7 cellular contexts compared by ENCODE assay signal in genomic region chr9:78298046-78298511, GRCh38. TPM values are rescaled to one million over a fixed set of nuclear protein-coding genes. Genes with fewer than 3 reads are reported as not detected.
A peak's percentile ranks its signal among the peaks of the same experiment; 100 is the strongest.
DNase-seq lines count a peak whose midpoint lies in the region; ATAC-seq, FAIRE-seq and TF ChIP-seq lines count a peak whose summit lies in the region.

No MANE protein-coding gene starts in this region.

- H4K20me1 ChIP-seq in K562 (replicated peaks; ENCODE audit: control insufficient read depth, insufficient read depth, low read length), result peaks cover 11% of the 10 kb centered on the region; the same call in 1 of the 2 replicates

- no peak for TF ChIP-seq POLR2A in K562 (conservative IDR thresholded peaks at IDR 0.05)

- no peak for FAIRE-seq in K562 (lab: Jason Lieb, UNC)

- no peaks in the 10 kb centered on the region for H3K27me3 Mint-ChIP-seq in stimulated activated naive CD8-positive, alpha-beta T cell treated with anti-CD3 and anti-CD28 coated beads, Interleukin-15, Interleukin-2, amounts not matched to agents 100 ng/mL and 50 ng/mL, for 24 hours

- ATAC-seq in K562 (peak; percentile 69), GM19455 (IDR thresholded peaks at IDR 0.05; ENCODE audit: unreplicated experiment) (no peak)

- CTCF ChIA-PET in K562 (lab: Yijun Ruan, JAX; ENCODE audit: low intra/inter-chr PET ratio), result no interaction called here

- H3K27ac Mint-ChIP-seq in stimulated activated naive CD8-positive, alpha-beta T cell treated with anti-CD3 and anti-CD28 coated beads, Interleukin-15, Interleukin-2, amounts not matched to agents 100 ng/mL and 50 ng/mL, for 24 hours, result peak overlapping the region; percentile 89

- BruUV-seq in K562 (replicated peaks; lab: Mats Ljungman, UMichigan), result no TSS peak

- H3K36me3 Mint-ChIP-seq in stimulated activated naive CD8-positive, alpha-beta T cell treated with anti-CD3 and anti-CD28 coated beads, Interleukin-15, Interleukin-2, amounts not matched to agents 100 ng/mL and 50 ng/mL, for 24 hours (ENCODE audit: low read depth), result peaks cover 32% of the 10 kb centered on the region

- peaks cover 31% of the 10 kb centered on the region for H3K36me3 ChIP-seq in K562 (ENCODE audit: control insufficient read depth, insufficient read depth, low read length)

- peak; percentile 47 for DNase-seq in GM03348 (ENCODE audit: low spot score)
- peak; percentile 25 for DNase-seq in NCI-H146 (lab: John Stamatoyannopoulos, UW)
- DNase-seq in K562 (ENCODE audit: extremely low read depth in 1 of 4, low spot score in 3 of 4), result peak; percentile 55 to 71 (median 56)
- peak; percentile 9 for DNase-seq in kidney glomerular epithelial cell (lab: John Stamatoyannopoulos, UW)
- DNase-seq in H4 (ENCODE audit: low spot score), result no peak

- intact Hi-C loops in K562 (cut with micrococcal nuclease), result no loop called here

- H3K4me3 ChIP-seq in K562, result peak overlapping the region; percentile 73

- peak overlapping the region; percentile 92 for H2AFZ ChIP-seq in K562 (ENCODE audit: low read depth, low read length)

- H3K4me2 ChIP-seq in K562 (ENCODE audit: insufficient read depth, low read length), result peak overlapping the region; percentile 92

- H3K4me1 ChIP-seq in K562 (replicated peaks in 1 of 2; ENCODE audit: control insufficient read depth in 2 of 2, insufficient read depth in 2 of 2, low read length in 2 of 2), result peaks cover 4 to 15% of the 10 kb centered on the region in 2 experiments; a peak in 4 of 5 replicates

- H3K4me3 Mint-ChIP-seq in stimulated activated naive CD8-positive, alpha-beta T cell treated with anti-CD3 and anti-CD28 coated beads, Interleukin-15, Interleukin-2, amounts not matched to agents 100 ng/mL and 50 ng/mL, for 24 hours, result peak overlapping the region; percentile 91

- in situ Hi-C loops in K562 (cut with MboI), result no loop called here

- H3K9ac ChIP-seq in K562 (ENCODE audit: insufficient read depth in 1 of 2, low read depth in 2 of 2, low read length in 2 of 2), result peak overlapping the region; percentile 66 to 88

- peaks cover 39% of the 10 kb centered on the region for H3K4me1 Mint-ChIP-seq in stimulated activated naive CD8-positive, alpha-beta T cell treated with anti-CD3 and anti-CD28 coated beads, Interleukin-15, Interleukin-2, amounts not matched to agents 100 ng/mL and 50 ng/mL, for 24 hours (ENCODE audit: low read depth)

- peaks cover 36% of the 10 kb centered on the region for H3K79me2 ChIP-seq in K562 (ENCODE audit: control insufficient read depth, insufficient read depth, low read length)

- no peak for TF ChIP-seq CTCF in K562 (IDR thresholded peaks at IDR 0.05 in 2 of 3, conservative IDR thresholded peaks at IDR 0.05 in 1 of 3; ENCODE audit: insufficient read depth in 2 of 3, low read depth in 1 of 3, low read length in 3 of 3)

- TF ChIP-seq RAD21 in K562 (CRISPR knock-in tag; conservative IDR thresholded peaks at IDR 0.05 in 1 of 2, IDR thresholded peaks at IDR 0.05 in 1 of 2), result no peak

- WGBS in K562 (ENCODE audit: insufficient coverage, low coverage, missing lambda C conversion rate), result 2% methylated on average over 8 of the region's 13 CpGs

- peak overlapping the region; percentile 84 for H3K27ac ChIP-seq in K562 (ENCODE audit: extremely low read depth, low read depth, low read length)

- H3K9me3 ChIP-seq in K562 (replicated peaks; ENCODE audit: control insufficient read depth, insufficient read depth, low read depth, low read length), result no peaks in the 10 kb centered on the region

- no peaks in the 10 kb centered on the region for H3K9me1 ChIP-seq in K562 (ENCODE audit: control insufficient read depth, insufficient read depth, low read length)

- TF ChIP-seq EP300 in K562 (IDR thresholded peaks at IDR 0.05; ENCODE audit: low read length), result no peak

- POLR2A ChIA-PET in K562 (lab: Yijun Ruan, JAX), result interaction anchor here (0.8 to 2.8 kb wide), 4 partner anchors 17 to 36 kb away, joined by 3 to 13 read pairs (median 3); no protein-coding TSS in a partner anchor

- no peaks in the 10 kb centered on the region for H3K27me3 ChIP-seq in K562 (ENCODE audit: control insufficient read depth in 2 of 2, insufficient read depth in 2 of 2, low read length in 2 of 2)

- no peaks in the 10 kb centered on the region for H3K9me3 Mint-ChIP-seq in stimulated activated naive CD8-positive, alpha-beta T cell treated with anti-CD3 and anti-CD28 coated beads, Interleukin-15, Interleukin-2, amounts not matched to agents 100 ng/mL and 50 ng/mL, for 24 hours

TF ChIP-seq in K562, 482 proteins besides CTCF, POLR2A, EP300 and RAD21:
- peak; percentile 70 for TF ChIP-seq VEZF1 (CRISPR knock-in tag; IDR thresholded peaks at IDR 0.05)
- TF ChIP-seq, protein P1, sequence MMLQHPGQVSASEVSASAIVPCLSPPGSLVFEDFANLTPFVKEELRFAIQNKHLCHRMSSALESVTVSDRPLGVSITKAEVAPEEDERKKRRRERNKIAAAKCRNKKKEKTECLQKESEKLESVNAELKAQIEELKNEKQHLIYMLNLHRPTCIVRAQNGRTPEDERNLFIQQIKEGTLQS (IDR thresholded peaks at IDR 0.05), result no peak
- TF ChIP-seq, protein P1 (CRISPR knock-in tag; conservative IDR thresholded peaks at IDR 0.05), result no peak
- TF ChIP-seq ZNF75A (CRISPR knock-in tag; IDR thresholded peaks at IDR 0.05), result no peak
- no peak for TF ChIP-seq ZNF174 (CRISPR knock-in tag; IDR thresholded peaks at IDR 0.05)

RNA-seq across cellular contexts. Expression of gene PSAT1, which starts 1.2 kb away (rescaled TPM):
- total RNA-seq in K562 (2011; cell fraction: chromatin; rRNA removed; ENCODE audit: low replicate concordance), result 24.3 and 29.1 TPM in 2 replicates
- 15.0 and 19.3 TPM in 2 replicates for total RNA-seq in K562 (2011; cell fraction: nucleolus; rRNA removed)
- 18.6 and 23.3 TPM in 2 replicates for total RNA-seq in K562 (2011; cell fraction: nucleoplasm; rRNA removed)
- total RNA-seq in K562 (2014; rRNA removed) (57.3 and 57.7 TPM in 2 replicates), K562 (2014; rRNA removed; fragmentation: Illumina TruSeq; extraction: Trizol) (75.7 and 90.1 TPM in 2 replicates), K562 (2015; rRNA removed; fragmentation: Illumina TruSeq; extraction: Trizol) (24.9 and 29.7 TPM in 2 replicates), K562 (2021) (87.4 and 98.3 TPM in 2 replicates)
- polyA plus RNA-seq in K562 (2011; rRNA removed) (64.9 and 81.1 TPM in 2 replicates), K562 (2014; fragmentation: Illumina TruSeq; extraction: Trizol) (112 and 123 TPM in 2 replicates), K562 (2014; fragmentation: Nextera tagmentation; extraction: Ambion mirVana) (100 to 1,000 TPM; 146 to 151 TPM), K562 (2014; rRNA removed) (104 and 105 TPM in 2 replicates)
- polyA plus RNA-seq in K562 (2011; cell fraction: cytosol; rRNA removed), result 22.3 and 88.3 TPM in 2 replicates
- polyA plus RNA-seq in K562 (2011; cell fraction: nucleus; rRNA removed), result 9.4 and 33.9 TPM in 2 replicates
- 40.6 and 245 TPM in 2 replicates for polyA plus RNA-seq in K562 (2012)
- polyA minus RNA-seq in K562 (2011; rRNA and poly(A)+ RNA removed), result 47.5 and 74.3 TPM in 2 replicates
- 23.9 and 39.2 TPM in 2 replicates for polyA minus RNA-seq in K562 (2011; cell fraction: cytosol; rRNA and poly(A)+ RNA removed)
- 7.4 and 19.3 TPM in 2 replicates for polyA minus RNA-seq in K562 (2011; cell fraction: nucleus; rRNA and poly(A)+ RNA removed)
- total RNA-seq in H4 (2014; rRNA removed; shearing (Covaris generic)), result 238 and 323 TPM in 2 replicates
